In the genomic region with DNA sequence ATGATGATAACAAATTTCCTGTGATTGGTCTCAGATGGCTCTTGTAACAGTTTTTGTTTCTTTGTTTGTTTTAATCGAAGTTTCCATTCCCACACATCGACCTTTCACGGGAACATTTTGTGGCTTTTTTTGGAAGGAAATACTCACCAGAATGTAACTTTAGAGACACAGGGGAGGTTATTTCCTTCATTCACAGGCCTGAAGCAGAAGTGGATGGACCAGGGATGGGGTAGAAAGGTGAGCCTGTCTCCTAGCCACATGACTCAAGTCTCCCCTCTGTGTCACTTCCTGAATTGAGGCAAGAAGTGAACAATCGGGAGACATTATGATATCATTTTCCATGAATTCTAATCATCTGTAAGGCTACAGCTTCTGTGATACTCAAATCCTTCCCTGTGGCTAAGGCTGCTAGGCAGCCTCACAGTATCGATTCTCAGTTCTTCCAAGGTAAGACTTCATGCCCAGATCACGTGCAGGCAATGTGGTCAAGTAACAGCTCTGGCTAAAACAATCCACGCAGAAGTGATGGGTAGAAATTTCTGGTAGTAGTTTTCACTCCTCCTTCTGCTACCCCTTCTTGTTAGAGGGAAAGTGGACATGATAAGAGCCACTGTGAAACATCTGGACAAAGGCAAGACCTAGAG, we compare ENCODE assay signal across 2 cellular contexts.
A peak's percentile ranks its signal among the peaks of the same experiment; 100 is the strongest.
TF ChIP-seq lines count a peak whose summit lies in the region.

No MANE protein-coding gene starts in this region.

TF ChIP-seq in SK-N-SH, 30 proteins besides CTCF, POLR2A, EP300 and RAD21 (continued from another document):
- TF ChIP-seq TEAD4 (IDR thresholded peaks at IDR 0.05; ENCODE audit: borderline replicate concordance, insufficient read depth) (no peak), FOSL2 (IDR thresholded peaks at IDR 0.05; ENCODE audit: borderline replicate concordance, low read depth) (peak; percentile 55), ELF1 (IDR thresholded peaks at IDR 0.05) (peak; percentile 9; the same call in 1 of the 2 replicates), YY1 (IDR thresholded peaks at IDR 0.05; ENCODE audit: low read depth) (no peak), POLR2AphosphoS5 (IDR thresholded peaks at IDR 0.05; ENCODE audit: low read depth, low read length) (no peak)

TF ChIP-seq in endothelial cell of umbilical vein, 7 proteins besides CTCF, POLR2A, EP300 and RAD21 (continued from another document):
- TF ChIP-seq GATA2 (IDR thresholded peaks at IDR 0.05; ENCODE audit: insufficient read depth, insufficient read length, low read depth, low read length): no peak
- peak; percentile 66 for TF ChIP-seq FOS (IDR thresholded peaks at IDR 0.05; ENCODE audit: borderline replicate concordance, insufficient read depth, low read length)
